ENCODE assay signal across 9 cellular contexts in genomic region chr10:71623098-71623985, GRCh38.
DNase-seq lines count a peak whose midpoint lies in the region; ATAC-seq and TF ChIP-seq lines count a peak whose summit lies in the region.
"Had no signal": no experiment of that assay in that cellular context is flagged by ENCODE, and none has a peak within 500 bp of the region (broad histone marks: within the 10 kb centered on the region; RNA-seq: fewer than 3 reads in every experiment).

No MANE protein-coding gene starts in this region.

- no peaks in the 10 kb centered on the region for H3K9me2 ChIP-seq in GM23338 (ENCODE audit: insufficient read depth)
- H3K9me2 ChIP-seq in PC-9 (ENCODE audit: insufficient read depth), result no peaks in the 10 kb centered on the region

- DNase-seq in GM23338 (ENCODE audit: low spot score) (peak; percentile 70), PC-9 (peak in 1 of 2 experiments; percentile 34), fibroblast of pulmonary artery (ENCODE audit: low read depth) (peak; percentile 23), retina (peak; percentile 60), NCI-H187 treated with DMSO at 0.1 percent for 48 hours (lab: John Stamatoyannopoulos, UW) (no peak), globus pallidus (ENCODE audit: low spot score) (no peak)

- H3K4me3 Mint-ChIP-seq in GM23338, result peak overlapping the region; percentile 21; the same call in 1 of the 3 replicates

- no peak overlapping the region for H3K27ac ChIP-seq in GM23338 (ENCODE audit: low read depth)
- no peak overlapping the region for H3K27ac ChIP-seq in PC-9
- H3K27ac ChIP-seq: epithelial cell of prostate had no signal

- CTCF ChIA-PET in PC-9 (lab: Charles Lee), result interaction anchor here (0.6 to 1.9 kb wide), 2 partner anchors 10 to 90 kb away, joined by 3 to 6 read pairs; no protein-coding TSS in a partner anchor

- H3K4me2 ChIP-seq in GM23338, result peak overlapping the region; percentile 64
- H3K4me2 ChIP-seq in PC-9, result peak overlapping the region; percentile 63; the same call in 1 of the 2 replicates

- ATAC-seq in GM23338, result peak; percentile 59
- ATAC-seq in GM19467 (IDR thresholded peaks at IDR 0.05; ENCODE audit: unreplicated experiment), result no peak
- ATAC-seq in HG03571 (IDR thresholded peaks at IDR 0.05; ENCODE audit: unreplicated experiment), result no peak

- peak; percentile 17 to 40; a peak in 3 of 4 replicates for TF ChIP-seq CTCF in GM23338 (conservative IDR thresholded peaks at IDR 0.05; ENCODE audit: low read depth in 2 of 2)
- peak; percentile 45; the same call in 1 of the 2 replicates for TF ChIP-seq CTCF in PC-9 (conservative IDR thresholded peaks at IDR 0.05)
- TF ChIP-seq CTCF in fibroblast of pulmonary artery (IDR thresholded peaks at IDR 0.05; ENCODE audit: low read length, missing control alignments), result peak; percentile 26

- H3K4me1 ChIP-seq in GM23338 (ENCODE audit: insufficient read depth) (peaks cover 52% of the 10 kb centered on the region), PC-9 (replicated peaks; ENCODE audit: insufficient read depth) (peaks cover 31% of the 10 kb centered on the region)

- H3K9me3 ChIP-seq in PC-9 (ENCODE audit: insufficient read depth, low read depth), result no peaks in the 10 kb centered on the region

- no TSS peak for BruUV-seq in PC-9 (replicated peaks; lab: Mats Ljungman, UMichigan)

- H3K27me3 ChIP-seq in GM23338 (ENCODE audit: insufficient read depth) (no peaks in the 10 kb centered on the region), PC-9 (ENCODE audit: insufficient read depth, low read depth) (no peaks in the 10 kb centered on the region)

- peaks cover 20% of the 10 kb centered on the region for H3F3A ChIP-seq in GM23338 (replicated peaks; ENCODE audit: low read depth)
- H3F3A ChIP-seq in PC-9 (ENCODE audit: insufficient read depth, low read depth), result 0 out of 2 replicates have a peak, but pooled peaks cover 6% of the 10 kb centered on the region

- peak overlapping the region; percentile 72; the same call in 1 of the 2 replicates for H2AFZ ChIP-seq in GM23338
- no peak overlapping the region for H2AFZ ChIP-seq in PC-9

- intact Hi-C loops in PC-9 (cut with micrococcal nuclease; ENCODE audit: unreplicated experiment), result loop anchor here (5.0 kb wide), 1 partner anchor 69 kb away; no protein-coding TSS in a partner anchor

- peaks cover 25% of the 10 kb centered on the region for H3K27me3 Mint-ChIP-seq in GM23338 (ENCODE audit: insufficient read depth, low read depth, poor library complexity)

- POLR2A ChIA-PET in PC-9 (lab: Charles Lee; ENCODE audit: unreplicated experiment), result interaction anchor here (0.6 kb wide), 1 partner anchor 145 kb away, joined by 3 read pairs; no protein-coding TSS in a partner anchor

- H3K4me3 ChIP-seq in GM23338 (no peak overlapping the region), PC-9 (no peak overlapping the region), fibroblast of pulmonary artery (replicated peaks; ENCODE audit: low read depth, low read length) (no peak overlapping the region)

- no peaks in the 10 kb centered on the region for H4K20me1 ChIP-seq in GM23338 (replicated peaks; ENCODE audit: insufficient read depth)
- no peaks in the 10 kb centered on the region for H4K20me1 ChIP-seq in PC-9 (ENCODE audit: insufficient read depth)

- H3K27ac Mint-ChIP-seq in GM23338, result peak overlapping the region; percentile 50

- H3K9me3 Mint-ChIP-seq in GM23338, result no peaks in the 10 kb centered on the region

- peaks cover 69% of the 10 kb centered on the region for H3K4me1 Mint-ChIP-seq in GM23338

- no peaks in the 10 kb centered on the region for H3K36me3 ChIP-seq in GM23338 (ENCODE audit: insufficient read depth)
- H3K36me3 ChIP-seq in PC-9 (ENCODE audit: low read depth), result no peaks in the 10 kb centered on the region

- no peaks in the 10 kb centered on the region for H3K79me2 ChIP-seq in GM23338 (replicated peaks; ENCODE audit: insufficient read depth)
- H3K79me2 ChIP-seq in PC-9 (ENCODE audit: low read depth), result no peaks in the 10 kb centered on the region

- peaks cover 4% of the 10 kb centered on the region; the same call in 1 of the 3 replicates for H3K36me3 Mint-ChIP-seq in GM23338 (ENCODE audit: low read depth)

TF ChIP-seq in GM23338, 12 proteins besides CTCF, POLR2A, EP300 and RAD21:
- no peak for TF ChIP-seq ZNF114 (CRISPR knock-in tag; IDR thresholded peaks at IDR 0.05)

Comparison
In these comparisons a context has a peak if more than half of its experiments do, and no peak if none do; other contexts are left out.
1. DNase-seq: peak in GM23338 (single experiment), fibroblast of pulmonary artery (single experiment) and retina (single experiment); none in NCI-H187 treated with DMSO at 0.1 percent for 48 hours (single experiment) and globus pallidus (single experiment).
2. Peak in every context shown above with its lines, with median percentiles within 50 percentile points of each other: CTCF ChIP-seq.